In genomic region chr10:26380815-26381214, GRCh38 we compare ENCODE assay signal across 33 cellular contexts. TPM values are rescaled to one million over a fixed set of nuclear protein-coding genes. Genes with fewer than 3 reads are reported as not detected.
DNase-seq lines count a peak whose midpoint lies in the region; ATAC-seq, FAIRE-seq and TF ChIP-seq lines count a peak whose summit lies in the region.
"Had no signal": no experiment of that assay in that cellular context is flagged by ENCODE, and none has a peak within 500 bp of the region (broad histone marks: within the 10 kb centered on the region; RNA-seq: fewer than 3 reads in every experiment).

No MANE protein-coding gene starts in this region.

- TF ChIP-seq POLR2A in heart left ventricle (IDR thresholded peaks at IDR 0.05) (no peak), K562 (conservative IDR thresholded peaks at IDR 0.05) (no peak)

- CTCF ChIA-PET in K562 (lab: Yijun Ruan, JAX; ENCODE audit: low intra/inter-chr PET ratio) = no interaction called here

- POLR2A ChIA-PET in K562 (lab: Yijun Ruan, JAX) = no interaction called here

- H3K4me2 ChIP-seq in K562 (ENCODE audit: insufficient read depth, low read length) = no peak overlapping the region

- ATAC-seq in right cardiac atrium (peak; percentile 48 to 94), heart left ventricle (no peak), K562 (no peak), HG03342 (IDR thresholded peaks at IDR 0.05; ENCODE audit: unreplicated experiment) (no peak), T-helper 17 cell (no peak)
- ATAC-seq: activated CD8-positive, alpha-beta T cell treated with anti-CD3 and anti-CD28 coated beads for 36 hours; activated naive CD4-positive, alpha-beta T cell treated with anti-CD3 and anti-CD28 coated beads, Interleukin-2, amount 50 U/mL, for 72 hours; activated T-helper 17 cell treated with anti-CD3 and anti-CD28 coated beads, Interleukin-2, amount 50 U/mL, for 72 hours; CD8-positive, alpha-beta T cell; gastroesophageal sphincter; mucosa of descending colon; natural killer cell; psoas muscle had no signal

- H3K9ac ChIP-seq in K562 (ENCODE audit: insufficient read depth in 1 of 2, low read depth in 2 of 2, low read length in 2 of 2) = no peak overlapping the region

- no peak for TF ChIP-seq RAD21 in K562 (CRISPR knock-in tag; conservative IDR thresholded peaks at IDR 0.05 in 1 of 2, IDR thresholded peaks at IDR 0.05 in 1 of 2)

- peaks cover 8% of the 10 kb centered on the region for H3K9me3 Mint-ChIP-seq in activated CD4-positive, alpha-beta T cell treated with anti-CD3 and anti-CD28 coated beads, Interleukin-2, amount 10 ng/mL, durations not matched to agents 24 days and 14 days
- H3K9me3 Mint-ChIP-seq: activated CD8-positive, alpha-beta T cell treated with anti-CD3 and anti-CD28 coated beads for 36 hours; activated naive CD4-positive, alpha-beta T cell treated with anti-CD3 and anti-CD28 coated beads, Interleukin-2, amount 50 U/mL, for 72 hours; activated T-helper 17 cell treated with anti-CD3 and anti-CD28 coated beads, Interleukin-2, amount 50 U/mL, for 72 hours; CD8-positive, alpha-beta T cell had no signal

- H3K9me1 ChIP-seq in K562 (ENCODE audit: control insufficient read depth, insufficient read depth, low read length) = no peaks in the 10 kb centered on the region

- H3K4me1 Mint-ChIP-seq in activated CD4-positive, alpha-beta T cell treated with anti-CD3 and anti-CD28 coated beads, Interleukin-2, amount 10 ng/mL, durations not matched to agents 24 days and 14 days = no peaks in the 10 kb centered on the region
- H3K4me1 Mint-ChIP-seq in T-helper 17 cell = no peaks in the 10 kb centered on the region
- H3K4me1 Mint-ChIP-seq: activated T-helper 17 cell treated with anti-CD3 and anti-CD28 coated beads, Interleukin-2, amount 50 U/mL, for 72 hours; natural killer cell had no signal

- H3K4me3 Mint-ChIP-seq in activated CD4-positive, alpha-beta T cell treated with anti-CD3 and anti-CD28 coated beads, Interleukin-2, amount 10 ng/mL, durations not matched to agents 24 days and 14 days = no peak overlapping the region
- H3K4me3 Mint-ChIP-seq in T-helper 17 cell = no peak overlapping the region
- H3K4me3 Mint-ChIP-seq: activated CD8-positive, alpha-beta T cell treated with anti-CD3 and anti-CD28 coated beads for 36 hours; activated T-helper 17 cell treated with anti-CD3 and anti-CD28 coated beads, Interleukin-2, amount 50 U/mL, for 72 hours; CD8-positive, alpha-beta T cell; natural killer cell had no signal

- H2AFZ ChIP-seq in K562 (ENCODE audit: low read depth, low read length) = no peak overlapping the region

- TF ChIP-seq CTCF in heart left ventricle (IDR thresholded peaks at IDR 0.05) (no peak), K562 (IDR thresholded peaks at IDR 0.05 in 2 of 3, conservative IDR thresholded peaks at IDR 0.05 in 1 of 3; ENCODE audit: insufficient read depth in 2 of 3, low read depth in 1 of 3, low read length in 3 of 3) (no peak)

- no peaks in the 10 kb centered on the region for H3K9me3 ChIP-seq in right cardiac atrium (ENCODE audit: control insufficient read depth, low read length)
- no peaks in the 10 kb centered on the region for H3K9me3 ChIP-seq in heart left ventricle
- H3K9me3 ChIP-seq in K562 (replicated peaks; ENCODE audit: control insufficient read depth, insufficient read depth, low read depth, low read length) = peaks cover 2% of the 10 kb centered on the region; the same call in 1 of the 2 replicates
- H3K9me3 ChIP-seq in T-helper 17 cell (ENCODE audit: control insufficient read depth, low read length, poor library complexity, severe bottlenecking) = no peaks in the 10 kb centered on the region
- H3K9me3 ChIP-seq: breast epithelium, gastroesophageal sphincter, psoas muscle, SJSA1, upper lobe of left lung had no signal

- WGBS in right cardiac atrium = 46% methylated on average over 5 of the region's 5 CpGs
- 33 to 61% (median 44%) methylated on average over 5 of the region's 5 CpGs for WGBS in heart left ventricle, 4 donors
- WGBS in K562 (ENCODE audit: insufficient coverage, low coverage, missing lambda C conversion rate) = 0% methylated on average over 5 of the region's 5 CpGs

- no peaks in the 10 kb centered on the region for H3K36me3 Mint-ChIP-seq in activated CD4-positive, alpha-beta T cell treated with anti-CD3 and anti-CD28 coated beads, Interleukin-2, amount 10 ng/mL, durations not matched to agents 24 days and 14 days (ENCODE audit: low read depth)
- no peaks in the 10 kb centered on the region for H3K36me3 Mint-ChIP-seq in T-helper 17 cell (ENCODE audit: low read depth)
- H3K36me3 Mint-ChIP-seq: activated naive CD4-positive, alpha-beta T cell treated with anti-CD3 and anti-CD28 coated beads, Interleukin-2, amount 50 U/mL, for 72 hours; CD8-positive, alpha-beta T cell; natural killer cell had no signal

- H3K36me3 ChIP-seq in heart left ventricle (no peaks in the 10 kb centered on the region), K562 (ENCODE audit: control insufficient read depth, insufficient read depth, low read length) (no peaks in the 10 kb centered on the region)
- H3K36me3 ChIP-seq: breast epithelium, gastroesophageal sphincter, SJSA1, upper lobe of left lung had no signal

- H3K4me3 ChIP-seq in right cardiac atrium (ENCODE audit: low read length) (no peak overlapping the region), heart left ventricle (no peak overlapping the region), K562 (no peak overlapping the region)
- H3K4me3 ChIP-seq: breast epithelium, gastroesophageal sphincter, lung, mucosa of descending colon, psoas muscle, SJSA1, upper lobe of left lung had no signal

- in situ Hi-C loops in K562 (cut with MboI) = no loop called here

- H4K20me1 ChIP-seq in K562 (replicated peaks; ENCODE audit: control insufficient read depth, insufficient read depth, low read length) = no peaks in the 10 kb centered on the region

- BruUV-seq in K562 (replicated peaks; lab: Mats Ljungman, UMichigan) = no TSS peak

- DNase-seq in right cardiac atrium = no peak
- no peak for DNase-seq in heart left ventricle
- peak; percentile 77 for DNase-seq in NCI-H226
- DNase-seq in K562 (ENCODE audit: extremely low read depth in 1 of 4, low spot score in 3 of 4) = peak in 3 of 4 experiments; percentile 12 to 21 (median 19)
- DNase-seq in activated CD4-positive, alpha-beta T cell treated with anti-CD3 and anti-CD28 coated beads, Interleukin-2, amount 10 ng/mL, durations not matched to agents 24 days and 14 days = no peak
- DNase-seq in T-helper 17 cell = no peak
- DNase-seq in NOMO-1 treated with dmso at 0.1 percent for 144 hours (lab: John Stamatoyannopoulos, UW; ENCODE audit: unreplicated experiment) = no peak
- DNase-seq: activated CD8-positive, alpha-beta T cell treated with anti-CD3 and anti-CD28 coated beads for 36 hours; AML-193; CD8-positive, alpha-beta T cell; hippocampal formation; mucosa of descending colon; natural killer cell; NCI-H1092; NCI-H1694 treated with DMSO at 0.1 percent for 48 hours; NCI-H510A; occipital lobe; psoas muscle; stimulated activated CD4-positive, alpha-beta T cell treated with anti-CD3 and anti-CD28 coated beads, Interleukin-15, amount 100 ng/mL, for 24 hours; stimulated activated CD4-positive, alpha-beta T cell treated with anti-CD3 and anti-CD28 coated beads, Interleukin-4, amount 100 ng/mL, for 4 hours; upper lobe of left lung had no signal

- intact Hi-C loops in right cardiac atrium (cut with DNase I) (no loop called here), heart left ventricle (cut with DNase I) (no loop called here), K562 (cut with micrococcal nuclease) (no loop called here)
- intact Hi-C loops in activated CD4-positive, alpha-beta T cell treated with anti-CD3 and anti-CD28 coated beads, Interleukin-2, amount 10 ng/mL, durations not matched to agents 24 days and 14 days (cut with micrococcal nuclease) = no loop called here

- FAIRE-seq in K562 (lab: Jason Lieb, UNC) = no peak
- FAIRE-seq: A204.1, H54 had no signal

- H3K27ac Mint-ChIP-seq in activated CD4-positive, alpha-beta T cell treated with anti-CD3 and anti-CD28 coated beads, Interleukin-2, amount 10 ng/mL, durations not matched to agents 24 days and 14 days = no peak overlapping the region
- no peak overlapping the region for H3K27ac Mint-ChIP-seq in T-helper 17 cell
- H3K27ac Mint-ChIP-seq: activated CD8-positive, alpha-beta T cell treated with anti-CD3 and anti-CD28 coated beads for 36 hours; activated T-helper 17 cell treated with anti-CD3 and anti-CD28 coated beads, Interleukin-2, amount 50 U/mL, for 72 hours; CD8-positive, alpha-beta T cell; natural killer cell had no signal

- H3K79me2 ChIP-seq in K562 (ENCODE audit: control insufficient read depth, insufficient read depth, low read length) = no peaks in the 10 kb centered on the region

- H3K27me3 ChIP-seq in right cardiac atrium (ENCODE audit: control insufficient read depth, insufficient read depth) (no peaks in the 10 kb centered on the region), heart left ventricle (no peaks in the 10 kb centered on the region), K562 (ENCODE audit: control insufficient read depth in 2 of 2, insufficient read depth in 2 of 2, low read length in 2 of 2) (no peaks in the 10 kb centered on the region)
- H3K27me3 ChIP-seq: breast epithelium, gastroesophageal sphincter, SJSA1, upper lobe of left lung had no signal

- peaks cover 10% of the 10 kb centered on the region for H3K27me3 Mint-ChIP-seq in activated CD4-positive, alpha-beta T cell treated with anti-CD3 and anti-CD28 coated beads, Interleukin-2, amount 10 ng/mL, durations not matched to agents 24 days and 14 days
- H3K27me3 Mint-ChIP-seq in T-helper 17 cell = no peaks in the 10 kb centered on the region
- H3K27me3 Mint-ChIP-seq: activated CD8-positive, alpha-beta T cell treated with anti-CD3 and anti-CD28 coated beads for 36 hours; activated T-helper 17 cell treated with anti-CD3 and anti-CD28 coated beads, Interleukin-2, amount 50 U/mL, for 72 hours had no signal

- H3K4me1 ChIP-seq in right cardiac atrium (ENCODE audit: control insufficient read depth, insufficient read depth, low read length) = no peaks in the 10 kb centered on the region
- H3K4me1 ChIP-seq in heart left ventricle = no peaks in the 10 kb centered on the region
- peaks cover 0 to 5% of the 10 kb centered on the region in 2 experiments; a peak in 2 of 5 replicates for H3K4me1 ChIP-seq in K562 (replicated peaks in 1 of 2; ENCODE audit: control insufficient read depth in 2 of 2, insufficient read depth in 2 of 2, low read length in 2 of 2)
- H3K4me1 ChIP-seq: breast epithelium, gastroesophageal sphincter, psoas muscle, SJSA1 had no signal

- H3K27ac ChIP-seq in right cardiac atrium (ENCODE audit: low read length) (no peak overlapping the region), heart left ventricle (no peak overlapping the region), K562 (ENCODE audit: extremely low read depth, low read depth, low read length) (peak overlapping the region; percentile 48)
- H3K27ac ChIP-seq: breast epithelium, gastroesophageal sphincter, psoas muscle, RWPE1, SJSA1, upper lobe of left lung had no signal

- peak; percentile 22; the same call in 1 of the 2 replicates for TF ChIP-seq EP300 in K562 (IDR thresholded peaks at IDR 0.05; ENCODE audit: low read length)

RNA-seq across cellular contexts. Expression of gene APBB1IP, which starts 57.3 kb away (rescaled TPM):
- 1 to 10 TPM; 5.2 to 8.4 (median 6.9) TPM for total RNA-seq in right cardiac atrium
- 2.8 TPM for polyA plus RNA-seq in right cardiac atrium
- 10 to 100 TPM in 2 of 9 donors, 1 to 10 TPM in 6, under 1 TPM in 1; 0.81 to 19.6 (median 1.8) TPM for total RNA-seq in heart left ventricle
- 1 to 10 TPM in 1 of 2 donors, under 1 TPM in 1; 0.99 to 1.7 TPM for polyA plus RNA-seq in heart left ventricle
- not detected in 2 replicates for total RNA-seq in K562 (2011; cell fraction: chromatin; rRNA removed; ENCODE audit: low replicate concordance)
- not detected in 2 replicates for total RNA-seq in K562 (2011; cell fraction: nucleolus; rRNA removed)
- not detected in 2 replicates for total RNA-seq in K562 (2011; cell fraction: nucleoplasm; rRNA removed)
- 0.09 TPM in 1 of 2 replicates, not detected in the other for total RNA-seq in K562 (2014; rRNA removed)
- total RNA-seq in K562 (2014; rRNA removed; fragmentation: Illumina TruSeq; extraction: Trizol) = not detected in 2 replicates
- 0.04 TPM in 1 of 2 replicates, not detected in the other for total RNA-seq in K562 (2015; rRNA removed; fragmentation: Illumina TruSeq; extraction: Trizol)
- total RNA-seq in K562 (2021) = 0.11 and 0.22 TPM in 2 replicates
- 0.06 TPM in 1 of 2 replicates, not detected in the other for polyA plus RNA-seq in K562 (2011; rRNA removed)
- not detected in 2 replicates for polyA plus RNA-seq in K562 (2011; cell fraction: cytosol; rRNA removed)
- not detected in 2 replicates for polyA plus RNA-seq in K562 (2011; cell fraction: nucleus; rRNA removed)
- polyA plus RNA-seq in K562 (2012) = 0.03 and 0.12 TPM in 2 replicates
- polyA plus RNA-seq in K562 (2014; fragmentation: Illumina TruSeq; extraction: Trizol) = 0.06 TPM in 1 of 2 replicates, not detected in the other
- not detected for polyA plus RNA-seq in K562 (2014; fragmentation: Nextera tagmentation; extraction: Ambion mirVana)
- polyA plus RNA-seq in K562 (2014; rRNA removed) = 0.03 TPM in 1 of 2 replicates, not detected in the other
- not detected in 2 replicates for polyA minus RNA-seq in K562 (2011; rRNA and poly(A)+ RNA removed)
- not detected in 2 replicates for polyA minus RNA-seq in K562 (2011; cell fraction: cytosol; rRNA and poly(A)+ RNA removed)
- not detected in 2 replicates for polyA minus RNA-seq in K562 (2011; cell fraction: nucleus; rRNA and poly(A)+ RNA removed)
- total RNA-seq in activated CD4-positive, alpha-beta T cell treated with anti-CD3 and anti-CD28 coated beads, Interleukin-2, amount 10 ng/mL, durations not matched to agents 24 days and 14 days = 40.0 and 41.3 TPM in 2 replicates
- 10 to 100 TPM; 73.9 to 77.1 TPM for total RNA-seq in T-helper 17 cell
- total RNA-seq: chondrocyte, Daoy, SJSA1 had no signal

Comparison
In these comparisons a context has a peak if more than half of its experiments do, and no peak if none do; other contexts are left out.
1. ATAC-seq: peak in right cardiac atrium (2 of 2); none in heart left ventricle (0 of 4), K562 (single experiment), HG03342 (single experiment) and T-helper 17 cell (single experiment).
2. DNase-seq: peak in NCI-H226 (single experiment) and K562 (3 of 4); none in right cardiac atrium (0 of 3), heart left ventricle (0 of 5), activated CD4-positive, alpha-beta T cell treated with anti-CD3 and anti-CD28 coated beads, Interleukin-2, amount 10 ng/mL, durations not matched to agents 24 days and 14 days (single experiment), T-helper 17 cell (0 of 3) and NOMO-1 treated with dmso at 0.1 percent for 144 hours (single experiment).